In genomic region chr6:161189891-161190290, GRCh38 we compare ENCODE assay signal across 15 cellular contexts.
DNase-seq lines count a peak whose midpoint lies in the region; ATAC-seq and TF ChIP-seq lines count a peak whose summit lies in the region.
"Had no signal": no experiment of that assay in that cellular context is flagged by ENCODE, and none has a peak within 500 bp of the region (broad histone marks: within the 10 kb centered on the region; RNA-seq: fewer than 3 reads in every experiment).

No MANE protein-coding gene starts in this region.

- TF ChIP-seq CTCF in fibroblast of villous mesenchyme (IDR thresholded peaks at IDR 0.05; ENCODE audit: insufficient read depth, low read depth, low read length), result no peak
- TF ChIP-seq CTCF in smooth muscle cell (IDR thresholded peaks at IDR 0.05; ENCODE audit: borderline replicate concordance, insufficient read depth, poor library complexity, severe bottlenecking), result no peak

- H3F3A ChIP-seq in smooth muscle cell (ENCODE audit: low read depth), result peaks cover 2% of the 10 kb centered on the region

- DNase-seq in CD1c-positive myeloid dendritic cell (ENCODE audit: extremely low spot score), result peak; percentile 57
- DNase-seq in dermis microvascular lymphatic vessel endothelial cell (ENCODE audit: low read depth in 2 of 2), result peak; percentile 48 to 73
- DNase-seq in fibroblast of villous mesenchyme (ENCODE audit: low read depth), result peak; percentile 44
- DNase-seq in smooth muscle cell (lab: John Stamatoyannopoulos, UW; ENCODE audit: unreplicated experiment), result no peak
- no peak for DNase-seq in NCI-H2196 treated with DMSO at 0.1 percent for 48 hours (lab: John Stamatoyannopoulos, UW; ENCODE audit: unreplicated experiment)
- DNase-seq: Caco-2; CD8-positive, alpha-beta memory T cell; DMS53; GF-D8; H7 had no signal

- no peak overlapping the region for H3K4me2 ChIP-seq in smooth muscle cell
- H3K4me2 ChIP-seq: GM23338 had no signal

- no peak for TF ChIP-seq POLR2A in GM18505 (IDR thresholded peaks at IDR 0.05; ENCODE audit: borderline replicate concordance, extremely low read depth, insufficient read depth, insufficient read length)

- H3K9ac ChIP-seq in smooth muscle cell (ENCODE audit: low read depth), result no peak overlapping the region

- H3K36me3 ChIP-seq in smooth muscle cell (ENCODE audit: low read depth), result no peaks in the 10 kb centered on the region

- no peaks in the 10 kb centered on the region for H3K4me1 ChIP-seq in smooth muscle cell (ENCODE audit: low read depth)
- H3K4me1 ChIP-seq: Caco-2 had no signal

- peak overlapping the region; percentile 7 for H3K27ac ChIP-seq in smooth muscle cell (ENCODE audit: low read depth)
- H3K27ac ChIP-seq: 22Rv1 had no signal

- 92% methylated on average over 4 of the region's 4 CpGs for WGBS in smooth muscle cell (ENCODE audit: low lambda C conversion rate)

- no peaks in the 10 kb centered on the region for H3K9me3 ChIP-seq in smooth muscle cell (replicated peaks; ENCODE audit: low read depth)
- H3K9me3 ChIP-seq: Caco-2 had no signal

- H3K79me2 ChIP-seq in smooth muscle cell (ENCODE audit: low read depth), result peaks cover 82% of the 10 kb centered on the region

- H3K27me3 ChIP-seq in smooth muscle cell (ENCODE audit: low read depth), result no peaks in the 10 kb centered on the region

- peaks cover 15% of the 10 kb centered on the region for H4K20me1 ChIP-seq in smooth muscle cell (ENCODE audit: low read depth)

- ATAC-seq in HG03457 (IDR thresholded peaks at IDR 0.05; ENCODE audit: unreplicated experiment), result no peak
- no peak for ATAC-seq in GM18505 (IDR thresholded peaks at IDR 0.05; ENCODE audit: unreplicated experiment)
- ATAC-seq: GM23338, HepG2 had no signal

- H3K4me3 ChIP-seq in fibroblast of villous mesenchyme (ENCODE audit: low read depth, low read length) (no peak overlapping the region), smooth muscle cell (no peak overlapping the region)
- H3K4me3 ChIP-seq: GM23338 had no signal

- H2AFZ ChIP-seq in smooth muscle cell (ENCODE audit: low read depth), result no peak overlapping the region
- H2AFZ ChIP-seq: GM23338 had no signal

Comparison
In these comparisons a context has a peak if more than half of its experiments do, and no peak if none do; other contexts are left out.
1. DNase-seq: peak in CD1c-positive myeloid dendritic cell (single experiment), dermis microvascular lymphatic vessel endothelial cell (2 of 2) and fibroblast of villous mesenchyme (single experiment); none in smooth muscle cell (single experiment) and NCI-H2196 treated with DMSO at 0.1 percent for 48 hours (single experiment).